Comparison of ENCODE assay signal across 9 cellular contexts in the genomic region with DNA sequence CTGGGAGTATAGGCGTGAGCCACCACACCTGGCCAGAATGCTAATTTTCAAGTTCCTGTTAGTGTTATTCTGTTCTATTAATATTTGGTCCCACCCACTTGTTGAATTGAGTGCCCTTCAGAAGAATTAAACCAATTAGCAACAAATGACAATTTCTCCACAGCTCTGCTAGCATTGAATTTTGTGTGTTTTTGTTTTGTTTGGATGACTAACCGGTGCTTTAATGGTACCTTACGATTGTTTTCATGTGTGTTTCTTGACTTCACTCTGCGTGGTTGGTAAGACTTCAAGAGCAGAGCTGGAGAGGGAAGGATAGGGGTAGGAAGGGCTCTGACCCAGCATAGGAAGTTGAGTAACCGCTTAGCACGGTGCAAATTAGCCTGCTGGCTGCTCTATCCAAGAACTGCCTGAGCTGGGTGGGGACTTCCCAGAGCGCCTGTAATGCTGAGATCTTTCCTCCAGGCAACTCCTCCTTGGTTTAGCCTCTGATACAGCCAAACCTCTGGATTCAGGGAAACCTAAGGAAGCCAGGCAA. TPM values are rescaled to one million over a fixed set of nuclear protein-coding genes. Genes with fewer than 3 reads are reported as not detected.
A peak's percentile ranks its signal among the peaks of the same experiment; 100 is the strongest.
DNase-seq lines count a peak whose midpoint lies in the region; ATAC-seq, FAIRE-seq and TF ChIP-seq lines count a peak whose summit lies in the region.
"Had no signal": no experiment of that assay in that cellular context is flagged by ENCODE, and none has a peak within 500 bp of the region (broad histone marks: within the 10 kb centered on the region; RNA-seq: fewer than 3 reads in every experiment).

No MANE protein-coding gene starts in this region.

- TF ChIP-seq CTCF in AG04449 (IDR thresholded peaks at IDR 0.05; ENCODE audit: insufficient read depth, low read length, missing control alignments) (no peak), HepG2 (CRISPR knock-in tag; IDR thresholded peaks at IDR 0.05) (no peak)

- intact Hi-C loops in HepG2 (cut with micrococcal nuclease; ENCODE audit: unreplicated experiment) = no loop called here

- DNase-seq in AG04449 (ENCODE audit: low read depth, low spot score) (peak; percentile 73), GM23248 (peak; percentile 98), HepG2 (ENCODE audit: low spot score) (no peak), DMS79 treated with DMSO at 0.1 percent for 48 hours (lab: John Stamatoyannopoulos, UW) (no peak), NCI-H82 treated with DMSO at 0.1 percent for 48 hours (lab: John Stamatoyannopoulos, UW; ENCODE audit: unreplicated experiment) (no peak)
- peak in 1 of 2 donors; percentile 41 for DNase-seq in central memory CD8-positive, alpha-beta T cell (ENCODE audit: low spot score in 2 of 2)
- DNase-seq in stimulated activated naive CD4-positive, alpha-beta T cell treated with Interleukin-2 at 50 U/mL for 16 hours (lab: John Stamatoyannopoulos, UW) = peak; percentile 39

- FAIRE-seq in HepG2 (lab: Jason Lieb, UNC) = no peak

- peaks cover 33% of the 10 kb centered on the region for H3K36me3 Mint-ChIP-seq in T-helper 1 cell treated with Interleukin-12 subunit alpha and Interleukin-12 subunit beta and Interleukin-4 antibody, amounts not matched to agents 30 μg/mL and 1 μg/mL, for 36 hours (ENCODE audit: low read depth)
- H3K36me3 Mint-ChIP-seq in central memory CD8-positive, alpha-beta T cell (ENCODE audit: insufficient read depth) = peaks cover 58% of the 10 kb centered on the region

- no peak overlapping the region for H2AFZ ChIP-seq in GM23248
- H2AFZ ChIP-seq in HepG2 (ENCODE audit: low read length) = no peak overlapping the region

- TF ChIP-seq EP300 in HepG2 (IDR thresholded peaks at IDR 0.05; ENCODE audit: low read depth in 2 of 2, low read length in 2 of 2) (no peak), HepG2 (CRISPR knock-in tag; IDR thresholded peaks at IDR 0.05; ENCODE audit: borderline replicate concordance) (no peak)

- no peak for TF ChIP-seq RAD21 in HepG2 (CRISPR knock-in tag; IDR thresholded peaks at IDR 0.05)

- peaks cover 39% of the 10 kb centered on the region for H3K4me1 Mint-ChIP-seq in T-helper 1 cell treated with Interleukin-12 subunit alpha and Interleukin-12 subunit beta and Interleukin-4 antibody, amounts not matched to agents 30 μg/mL and 1 μg/mL, for 36 hours (ENCODE audit: low read depth)
- H3K4me1 Mint-ChIP-seq in central memory CD8-positive, alpha-beta T cell = peaks cover 54% of the 10 kb centered on the region

- H3K9ac ChIP-seq in GM23248 (peak overlapping the region; percentile 79), HepG2 (ENCODE audit: insufficient read depth, low read depth, low read length) (no peak overlapping the region)

- ATAC-seq in central memory CD8-positive, alpha-beta T cell (replicated peaks; ENCODE audit: extremely low read depth, poor library complexity, severe bottlenecking) = peak; percentile 5
- no peak for ATAC-seq in HepG2
- ATAC-seq: left colon had no signal

- H3K27me3 Mint-ChIP-seq in T-helper 1 cell treated with Interleukin-12 subunit alpha and Interleukin-12 subunit beta and Interleukin-4 antibody, amounts not matched to agents 30 μg/mL and 1 μg/mL, for 36 hours (ENCODE audit: low read depth) = no peaks in the 10 kb centered on the region
- no peaks in the 10 kb centered on the region for H3K27me3 Mint-ChIP-seq in central memory CD8-positive, alpha-beta T cell

- WGBS in GM23248 (ENCODE audit: low coverage in 1 of 2, low lambda C conversion rate in 2 of 2, missing lambda C conversion rate in 2 of 2), 2 experiments = 0 to 3% methylated on average over 7 of the region's 7 CpGs
- 86% methylated on average over 7 of the region's 7 CpGs for WGBS in HepG2 (ENCODE audit: low lambda C conversion rate)

- H3K4me3 Mint-ChIP-seq in T-helper 1 cell treated with Interleukin-12 subunit alpha and Interleukin-12 subunit beta and Interleukin-4 antibody, amounts not matched to agents 30 μg/mL and 1 μg/mL, for 36 hours = peak overlapping the region; percentile 88
- peak overlapping the region; percentile 68 for H3K4me3 Mint-ChIP-seq in central memory CD8-positive, alpha-beta T cell

- no peak for TF ChIP-seq POLR2A in HepG2 (IDR thresholded peaks at IDR 0.05; ENCODE audit: insufficient read depth in 1 of 2, low read depth in 2 of 2, low read length in 2 of 2)

- H3K27ac Mint-ChIP-seq in T-helper 1 cell treated with Interleukin-12 subunit alpha and Interleukin-12 subunit beta and Interleukin-4 antibody, amounts not matched to agents 30 μg/mL and 1 μg/mL, for 36 hours = peak overlapping the region; percentile 97
- H3K27ac Mint-ChIP-seq in central memory CD8-positive, alpha-beta T cell (ENCODE audit: low read depth) = peak overlapping the region; percentile 90

- no peaks in the 10 kb centered on the region for H3K9me3 Mint-ChIP-seq in T-helper 1 cell treated with Interleukin-12 subunit alpha and Interleukin-12 subunit beta and Interleukin-4 antibody, amounts not matched to agents 30 μg/mL and 1 μg/mL, for 36 hours
- no peaks in the 10 kb centered on the region for H3K9me3 Mint-ChIP-seq in central memory CD8-positive, alpha-beta T cell

- BruUV-seq in HepG2 (replicated peaks; lab: Mats Ljungman, UMichigan) = no TSS peak

- H3F3A ChIP-seq in GM23248 (ENCODE audit: insufficient read depth) = peaks cover 47% of the 10 kb centered on the region

- H3K4me1 ChIP-seq in GM23248 (ENCODE audit: insufficient read depth) (peaks cover 34% of the 10 kb centered on the region), HepG2 (ENCODE audit: insufficient read depth, low read length) (peaks cover 50% of the 10 kb centered on the region)

- no peaks in the 10 kb centered on the region for H3K9me2 ChIP-seq in GM23248 (ENCODE audit: insufficient read depth)

- peaks cover 78% of the 10 kb centered on the region for H3K79me2 ChIP-seq in GM23248 (ENCODE audit: insufficient read depth)
- peaks cover 27% of the 10 kb centered on the region for H3K79me2 ChIP-seq in HepG2 (ENCODE audit: insufficient read depth, low read length)

- H4K20me1 ChIP-seq in GM23248 (ENCODE audit: insufficient read depth) (no peaks in the 10 kb centered on the region), HepG2 (ENCODE audit: insufficient read depth, low read length) (peaks cover 5% of the 10 kb centered on the region; the same call in 1 of the 2 replicates)

- CTCF ChIA-PET in AG04449 (lab: Yijun Ruan, JAX) (interaction anchor here (0.6 kb wide), 1 partner anchor 160 kb away, joined by 3 read pairs; no protein-coding TSS in a partner anchor), HepG2 (lab: Yijun Ruan, JAX; ENCODE audit: low intra/inter-chr PET ratio, low total read pairs) (no interaction called here)

- in situ Hi-C loops in GM23248 (cut with MboI) = no loop called here
- in situ Hi-C loops in HepG2 (cut with HindIII; ENCODE audit: extremely low pct_ligation_motif_present, low pct_unique_long_range_greater_than_20kb) = no loop called here

- H3K27ac ChIP-seq in GM23248 (peak overlapping the region; percentile 96), HepG2 (ENCODE audit: extremely low read length, insufficient read depth, low read length) (peak overlapping the region; percentile 40)

- H3K4me3 ChIP-seq in AG04449 (ENCODE audit: low read depth, low read length) = no peak overlapping the region
- peak overlapping the region; percentile 55 for H3K4me3 ChIP-seq in GM23248
- no peak overlapping the region for H3K4me3 ChIP-seq in HepG2 (replicated peaks in 1 of 3; ENCODE audit: insufficient read depth in 1 of 3, low read depth in 2 of 3, low read length in 3 of 3)

- H3K4me2 ChIP-seq in GM23248 (ENCODE audit: unreplicated experiment) (peak overlapping the region; percentile 76), HepG2 (ENCODE audit: low read depth, low read length) (no peak overlapping the region)

- H3K9me3 ChIP-seq in GM23248 (ENCODE audit: low read depth) = no peaks in the 10 kb centered on the region
- H3K9me3 ChIP-seq in HepG2 (ENCODE audit: low read length) = no peaks in the 10 kb centered on the region

- H3K27me3 ChIP-seq in GM23248 (replicated peaks; ENCODE audit: insufficient read depth) (no peaks in the 10 kb centered on the region), HepG2 (ENCODE audit: control insufficient read depth in 1 of 2, insufficient read depth in 2 of 2, low read length in 2 of 2) (no peaks in the 10 kb centered on the region)

- POLR2A ChIA-PET in AG04449 (lab: Yijun Ruan, JAX) (interaction anchor here (1.3 kb wide), 1 partner anchor 14 kb away, joined by 4 read pairs; no protein-coding TSS in a partner anchor), HepG2 (lab: Yijun Ruan, JAX) (interaction anchor here (2.3 kb wide), 1 partner anchor 30 kb away, joined by 9 read pairs; a partner anchor contains a TSS)

- H3K36me3 ChIP-seq in GM23248 (ENCODE audit: low read depth) (peaks cover 7% of the 10 kb centered on the region; the same call in 1 of the 2 replicates), HepG2 (replicated peaks in 1 of 2; ENCODE audit: control insufficient read depth in 1 of 2, insufficient read depth in 2 of 2, low read length in 2 of 2) (0 out of 5 replicates have a peak, but pooled peaks cover 1 to 3% of the 10 kb centered on the region in 2 experiments)

RNA-seq across cellular contexts. Expression of a gene that starts 4.6 kb away (rescaled TPM):
- total RNA-seq in GM23248 (2014; rRNA removed; shearing (Covaris generic)) = 485 and 630 TPM in 2 replicates
- polyA plus RNA-seq in GM23248 (2016; fragmentation: Nextera tagmentation; extraction: Ambion mirVana) (599 and 639 TPM in 2 replicates), HepG2 (2011; rRNA removed) (72.9 and 89.3 TPM in 2 replicates)
- 89.1 and 92.2 TPM in 2 replicates for total RNA-seq in HepG2 (2016; rRNA removed; fragmentation: Illumina TruSeq; extraction: Trizol)
- 177 and 178 TPM in 2 replicates for total RNA-seq in HepG2 (2016; cell fraction: cytosol; rRNA removed; fragmentation: Illumina TruSeq; extraction: Trizol; ENCODE audit: low read depth)
- 96.5 and 103 TPM in 2 replicates for total RNA-seq in HepG2 (2016; cell fraction: insoluble cytoplasmic fraction; rRNA removed; fragmentation: Illumina TruSeq; extraction: Trizol)
- total RNA-seq in HepG2 (2016; cell fraction: membrane; rRNA removed; fragmentation: Illumina TruSeq; extraction: Trizol) = 193 and 196 TPM in 2 replicates
- total RNA-seq in HepG2 (2016; cell fraction: nucleus; rRNA removed; fragmentation: Illumina TruSeq; extraction: Trizol) = 40.7 and 55.8 TPM in 2 replicates
- polyA plus RNA-seq in HepG2 (2011; cell fraction: cytosol; rRNA removed) = 96.6 and 133 TPM in 2 replicates
- 99.1 and 115 TPM in 2 replicates for polyA plus RNA-seq in HepG2 (2011; cell fraction: nucleus; rRNA removed)
- 36.2 and 88.7 TPM in 2 replicates for polyA plus RNA-seq in HepG2 (2012)
- 263 and 307 TPM in 2 replicates for polyA plus RNA-seq in HepG2 (2016; cell fraction: cytosol; fragmentation: Illumina TruSeq; extraction: Trizol; ENCODE audit: low read depth)
- polyA plus RNA-seq in HepG2 (2016; cell fraction: insoluble cytoplasmic fraction; fragmentation: Illumina TruSeq; extraction: Trizol; ENCODE audit: low read depth) = 123 and 124 TPM in 2 replicates
- 224 and 233 TPM in 2 replicates for polyA plus RNA-seq in HepG2 (2016; cell fraction: membrane; fragmentation: Illumina TruSeq; extraction: Trizol; ENCODE audit: low read depth)
- polyA plus RNA-seq in HepG2 (2016; cell fraction: nucleus; fragmentation: Illumina TruSeq; extraction: Trizol; ENCODE audit: insufficient read depth, low read depth) = 78.2 and 84.5 TPM in 2 replicates
- polyA minus RNA-seq in HepG2 (2011; rRNA and poly(A)+ RNA removed; ENCODE audit: low replicate concordance) = 58.7 and 66.9 TPM in 2 replicates
- polyA minus RNA-seq in HepG2 (2011; cell fraction: cytosol; rRNA and poly(A)+ RNA removed) = 37.9 and 45.0 TPM in 2 replicates
- 27.1 and 29.6 TPM in 2 replicates for polyA minus RNA-seq in HepG2 (2011; cell fraction: nucleus; rRNA and poly(A)+ RNA removed)

RNA-seq across cellular contexts. Expression of a gene that starts 29.3 kb away (rescaled TPM):
- 91.3 and 141 TPM in 2 replicates for total RNA-seq in GM23248 (2014; rRNA removed; shearing (Covaris generic))
- polyA plus RNA-seq in GM23248 (2016; fragmentation: Nextera tagmentation; extraction: Ambion mirVana) (91.0 and 95.5 TPM in 2 replicates), HepG2 (2011; rRNA removed) (12.8 and 13.0 TPM in 2 replicates)
- 95.1 and 100 TPM in 2 replicates for total RNA-seq in HepG2 (2016; rRNA removed; fragmentation: Illumina TruSeq; extraction: Trizol)
- 15.0 and 19.2 TPM in 2 replicates for total RNA-seq in HepG2 (2016; cell fraction: cytosol; rRNA removed; fragmentation: Illumina TruSeq; extraction: Trizol; ENCODE audit: low read depth)
- 90.3 and 105 TPM in 2 replicates for total RNA-seq in HepG2 (2016; cell fraction: insoluble cytoplasmic fraction; rRNA removed; fragmentation: Illumina TruSeq; extraction: Trizol)
- 52.2 and 52.9 TPM in 2 replicates for total RNA-seq in HepG2 (2016; cell fraction: membrane; rRNA removed; fragmentation: Illumina TruSeq; extraction: Trizol)
- total RNA-seq in HepG2 (2016; cell fraction: nucleus; rRNA removed; fragmentation: Illumina TruSeq; extraction: Trizol) = 30.1 and 33.8 TPM in 2 replicates
- polyA plus RNA-seq in HepG2 (2011; cell fraction: cytosol; rRNA removed) = 19.6 and 25.2 TPM in 2 replicates
- polyA plus RNA-seq in HepG2 (2011; cell fraction: nucleus; rRNA removed) = 14.1 and 20.3 TPM in 2 replicates
- 53.9 and 81.7 TPM in 2 replicates for polyA plus RNA-seq in HepG2 (2012)
- polyA plus RNA-seq in HepG2 (2016; cell fraction: cytosol; fragmentation: Illumina TruSeq; extraction: Trizol; ENCODE audit: low read depth) = 38.3 and 39.1 TPM in 2 replicates
- polyA plus RNA-seq in HepG2 (2016; cell fraction: insoluble cytoplasmic fraction; fragmentation: Illumina TruSeq; extraction: Trizol; ENCODE audit: low read depth) = 158 and 188 TPM in 2 replicates
- 81.7 and 84.4 TPM in 2 replicates for polyA plus RNA-seq in HepG2 (2016; cell fraction: membrane; fragmentation: Illumina TruSeq; extraction: Trizol; ENCODE audit: low read depth)
- 112 and 119 TPM in 2 replicates for polyA plus RNA-seq in HepG2 (2016; cell fraction: nucleus; fragmentation: Illumina TruSeq; extraction: Trizol; ENCODE audit: insufficient read depth, low read depth)
- 11.3 and 20.5 TPM in 2 replicates for polyA minus RNA-seq in HepG2 (2011; rRNA and poly(A)+ RNA removed; ENCODE audit: low replicate concordance)
- 9.1 and 13.5 TPM in 2 replicates for polyA minus RNA-seq in HepG2 (2011; cell fraction: cytosol; rRNA and poly(A)+ RNA removed)
- 5.4 and 7.5 TPM in 2 replicates for polyA minus RNA-seq in HepG2 (2011; cell fraction: nucleus; rRNA and poly(A)+ RNA removed)

RNA-seq across cellular contexts. Expression of a gene that starts 29.7 kb away (rescaled TPM):
- 71.8 and 79.4 TPM in 2 replicates for total RNA-seq in GM23248 (2014; rRNA removed; shearing (Covaris generic))
- polyA plus RNA-seq in GM23248 (2016; fragmentation: Nextera tagmentation; extraction: Ambion mirVana) (316 and 318 TPM in 2 replicates), HepG2 (2011; rRNA removed) (29.8 and 35.1 TPM in 2 replicates)
- 79.1 and 101 TPM in 2 replicates for total RNA-seq in HepG2 (2016; rRNA removed; fragmentation: Illumina TruSeq; extraction: Trizol)
- total RNA-seq in HepG2 (2016; cell fraction: cytosol; rRNA removed; fragmentation: Illumina TruSeq; extraction: Trizol; ENCODE audit: low read depth) = 107 and 126 TPM in 2 replicates
- 82.3 and 106 TPM in 2 replicates for total RNA-seq in HepG2 (2016; cell fraction: insoluble cytoplasmic fraction; rRNA removed; fragmentation: Illumina TruSeq; extraction: Trizol)
- total RNA-seq in HepG2 (2016; cell fraction: membrane; rRNA removed; fragmentation: Illumina TruSeq; extraction: Trizol) = 94.8 and 104 TPM in 2 replicates
- total RNA-seq in HepG2 (2016; cell fraction: nucleus; rRNA removed; fragmentation: Illumina TruSeq; extraction: Trizol) = 32.8 and 34.3 TPM in 2 replicates
- polyA plus RNA-seq in HepG2 (2011; cell fraction: cytosol; rRNA removed) = 28.0 and 29.4 TPM in 2 replicates
- polyA plus RNA-seq in HepG2 (2011; cell fraction: nucleus; rRNA removed) = 22.8 and 23.2 TPM in 2 replicates
- 43.3 and 47.1 TPM in 2 replicates for polyA plus RNA-seq in HepG2 (2012)
- polyA plus RNA-seq in HepG2 (2016; cell fraction: cytosol; fragmentation: Illumina TruSeq; extraction: Trizol; ENCODE audit: low read depth) = 95.5 and 116 TPM in 2 replicates
- polyA plus RNA-seq in HepG2 (2016; cell fraction: insoluble cytoplasmic fraction; fragmentation: Illumina TruSeq; extraction: Trizol; ENCODE audit: low read depth) = 107 and 115 TPM in 2 replicates
- polyA plus RNA-seq in HepG2 (2016; cell fraction: membrane; fragmentation: Illumina TruSeq; extraction: Trizol; ENCODE audit: low read depth) = 80.6 and 97.1 TPM in 2 replicates
- polyA plus RNA-seq in HepG2 (2016; cell fraction: nucleus; fragmentation: Illumina TruSeq; extraction: Trizol; ENCODE audit: insufficient read depth, low read depth) = 49.7 and 51.5 TPM in 2 replicates
- 27.6 and 30.9 TPM in 2 replicates for polyA minus RNA-seq in HepG2 (2011; rRNA and poly(A)+ RNA removed; ENCODE audit: low replicate concordance)
- polyA minus RNA-seq in HepG2 (2011; cell fraction: cytosol; rRNA and poly(A)+ RNA removed) = 16.5 and 20.6 TPM in 2 replicates
- polyA minus RNA-seq in HepG2 (2011; cell fraction: nucleus; rRNA and poly(A)+ RNA removed) = 17.6 and 25.0 TPM in 2 replicates

RNA-seq across cellular contexts. Expression of a gene that starts 53.4 kb away (rescaled TPM):
- 155 and 209 TPM in 2 replicates for total RNA-seq in GM23248 (2014; rRNA removed; shearing (Covaris generic))
- polyA plus RNA-seq in GM23248 (2016; fragmentation: Nextera tagmentation; extraction: Ambion mirVana) = 294 and 312 TPM in 2 replicates
- total RNA-seq in HepG2 (2016; rRNA removed; fragmentation: Illumina TruSeq; extraction: Trizol) = 88.5 and 89.7 TPM in 2 replicates
- total RNA-seq in HepG2 (2016; cell fraction: cytosol; rRNA removed; fragmentation: Illumina TruSeq; extraction: Trizol; ENCODE audit: low read depth) = 352 and 381 TPM in 2 replicates
- 88.4 and 99.3 TPM in 2 replicates for total RNA-seq in HepG2 (2016; cell fraction: insoluble cytoplasmic fraction; rRNA removed; fragmentation: Illumina TruSeq; extraction: Trizol)
- 379 and 382 TPM in 2 replicates for total RNA-seq in HepG2 (2016; cell fraction: membrane; rRNA removed; fragmentation: Illumina TruSeq; extraction: Trizol)
- total RNA-seq in HepG2 (2016; cell fraction: nucleus; rRNA removed; fragmentation: Illumina TruSeq; extraction: Trizol) = 36.5 and 43.0 TPM in 2 replicates
- polyA plus RNA-seq in HepG2 (2011; rRNA removed) = 44.3 and 46.8 TPM in 2 replicates
- polyA plus RNA-seq in HepG2 (2011; cell fraction: cytosol; rRNA removed) = 69.4 and 70.9 TPM in 2 replicates
- polyA plus RNA-seq in HepG2 (2011; cell fraction: nucleus; rRNA removed) = 27.0 and 30.7 TPM in 2 replicates
- polyA plus RNA-seq in HepG2 (2012) = 77.3 and 81.6 TPM in 2 replicates
- polyA plus RNA-seq in HepG2 (2016; cell fraction: cytosol; fragmentation: Illumina TruSeq; extraction: Trizol; ENCODE audit: low read depth) = 628 and 647 TPM in 2 replicates
- 133 and 136 TPM in 2 replicates for polyA plus RNA-seq in HepG2 (2016; cell fraction: insoluble cytoplasmic fraction; fragmentation: Illumina TruSeq; extraction: Trizol; ENCODE audit: low read depth)
- polyA plus RNA-seq in HepG2 (2016; cell fraction: membrane; fragmentation: Illumina TruSeq; extraction: Trizol; ENCODE audit: low read depth) = 501 and 566 TPM in 2 replicates
- polyA plus RNA-seq in HepG2 (2016; cell fraction: nucleus; fragmentation: Illumina TruSeq; extraction: Trizol; ENCODE audit: insufficient read depth, low read depth) = 71.6 and 84.3 TPM in 2 replicates
- 89.0 and 132 TPM in 2 replicates for polyA minus RNA-seq in HepG2 (2011; rRNA and poly(A)+ RNA removed; ENCODE audit: low replicate concordance)
- polyA minus RNA-seq in HepG2 (2011; cell fraction: cytosol; rRNA and poly(A)+ RNA removed) = 36.2 and 38.2 TPM in 2 replicates
- polyA minus RNA-seq in HepG2 (2011; cell fraction: nucleus; rRNA and poly(A)+ RNA removed) = 21.1 and 31.1 TPM in 2 replicates

RNA-seq across cellular contexts. Expression of a gene that starts 59.5 kb away (rescaled TPM):
- 5.2 and 13.7 TPM in 2 replicates for total RNA-seq in GM23248 (2014; rRNA removed; shearing (Covaris generic))
- polyA plus RNA-seq in GM23248 (2016; fragmentation: Nextera tagmentation; extraction: Ambion mirVana) (2.6 and 2.8 TPM in 2 replicates), HepG2 (2011; rRNA removed) (3.0 and 3.4 TPM in 2 replicates)
- total RNA-seq in HepG2 (2016; rRNA removed; fragmentation: Illumina TruSeq; extraction: Trizol) = 4.7 and 8.4 TPM in 2 replicates
- 1.1 TPM in 2 replicates for total RNA-seq in HepG2 (2016; cell fraction: cytosol; rRNA removed; fragmentation: Illumina TruSeq; extraction: Trizol; ENCODE audit: low read depth)
- total RNA-seq in HepG2 (2016; cell fraction: insoluble cytoplasmic fraction; rRNA removed; fragmentation: Illumina TruSeq; extraction: Trizol) = 6.6 and 6.9 TPM in 2 replicates
- 2.7 and 3.1 TPM in 2 replicates for total RNA-seq in HepG2 (2016; cell fraction: membrane; rRNA removed; fragmentation: Illumina TruSeq; extraction: Trizol)
- total RNA-seq in HepG2 (2016; cell fraction: nucleus; rRNA removed; fragmentation: Illumina TruSeq; extraction: Trizol) = 5.3 and 7.0 TPM in 2 replicates
- polyA plus RNA-seq in HepG2 (2011; cell fraction: cytosol; rRNA removed) = 2.6 and 3.5 TPM in 2 replicates
- 8.7 and 9.3 TPM in 2 replicates for polyA plus RNA-seq in HepG2 (2011; cell fraction: nucleus; rRNA removed)
- 2.8 and 4.0 TPM in 2 replicates for polyA plus RNA-seq in HepG2 (2012)
- polyA plus RNA-seq in HepG2 (2016; cell fraction: cytosol; fragmentation: Illumina TruSeq; extraction: Trizol; ENCODE audit: low read depth) = 0.45 and 0.50 TPM in 2 replicates
- polyA plus RNA-seq in HepG2 (2016; cell fraction: insoluble cytoplasmic fraction; fragmentation: Illumina TruSeq; extraction: Trizol; ENCODE audit: low read depth) = 3.6 and 4.2 TPM in 2 replicates
- polyA plus RNA-seq in HepG2 (2016; cell fraction: membrane; fragmentation: Illumina TruSeq; extraction: Trizol; ENCODE audit: low read depth) = 1.1 TPM in 2 replicates
- 7.2 and 7.4 TPM in 2 replicates for polyA plus RNA-seq in HepG2 (2016; cell fraction: nucleus; fragmentation: Illumina TruSeq; extraction: Trizol; ENCODE audit: insufficient read depth, low read depth)
- 4.9 and 6.4 TPM in 2 replicates for polyA minus RNA-seq in HepG2 (2011; rRNA and poly(A)+ RNA removed; ENCODE audit: low replicate concordance)
- polyA minus RNA-seq in HepG2 (2011; cell fraction: cytosol; rRNA and poly(A)+ RNA removed) = 2.3 and 3.4 TPM in 2 replicates
- polyA minus RNA-seq in HepG2 (2011; cell fraction: nucleus; rRNA and poly(A)+ RNA removed) = 3.3 and 5.2 TPM in 2 replicates

Comparison
In these comparisons a context has a peak if more than half of its experiments do, and no peak if none do; other contexts are left out.
1. DNase-seq: peak in AG04449 (single experiment), GM23248 (single experiment) and stimulated activated naive CD4-positive, alpha-beta T cell treated with Interleukin-2 at 50 U/mL for 16 hours (single experiment); none in HepG2 (single experiment), DMS79 treated with DMSO at 0.1 percent for 48 hours (single experiment) and NCI-H82 treated with DMSO at 0.1 percent for 48 hours (single experiment).